8 cellular contexts compared by ENCODE assay signal in the genomic region with DNA sequence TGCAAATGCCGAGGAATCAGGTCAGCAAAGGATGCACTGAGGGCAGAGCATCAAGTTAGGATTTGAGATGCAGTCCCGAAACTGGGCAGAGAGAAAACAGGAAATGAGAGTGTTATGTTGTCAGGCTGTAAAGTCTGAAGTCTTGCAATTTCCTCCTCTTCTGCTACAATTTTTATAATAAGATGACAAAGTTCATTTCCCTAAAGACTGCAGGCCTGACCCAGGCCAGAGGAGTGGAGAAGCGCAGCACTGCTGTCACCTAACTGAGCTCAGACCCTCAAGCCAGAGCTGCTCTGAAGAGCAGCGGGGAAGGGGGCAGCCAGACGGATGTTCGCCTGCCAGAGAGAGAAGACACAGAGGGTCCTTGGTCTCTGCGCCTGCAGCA. TPM values are rescaled to one million over a fixed set of nuclear protein-coding genes. Genes with fewer than 3 reads are reported as not detected.
DNase-seq lines count a peak whose midpoint lies in the region; ATAC-seq and TF ChIP-seq lines count a peak whose summit lies in the region.

No MANE protein-coding gene starts in this region.

- 77 to 80% methylated on average over 5 to 6 of the region's 7 CpGs for WGBS in esophagus squamous epithelium, 2 donors

- H3K27ac ChIP-seq in CD8-positive, alpha-beta T cell (ENCODE audit: low read depth, low read length): peak overlapping the region; percentile 17
- peak overlapping the region in 3 of 4 donors; percentile 2 to 64 (median 31) for H3K27ac ChIP-seq in esophagus squamous epithelium

- no peaks in the 10 kb centered on the region for H3K36me3 ChIP-seq in CD8-positive, alpha-beta T cell (ENCODE audit: insufficient read depth, low read length)
- H3K36me3 ChIP-seq in esophagus squamous epithelium: no peaks in the 10 kb centered on the region

- H3K27ac Mint-ChIP-seq in CD8-positive, alpha-beta T cell: peak overlapping the region; percentile 94

- peak overlapping the region; percentile 75 for H3K4me3 Mint-ChIP-seq in CD8-positive, alpha-beta T cell

- H3K9me3 ChIP-seq in CD8-positive, alpha-beta T cell (ENCODE audit: low read length): no peaks in the 10 kb centered on the region
- H3K9me3 ChIP-seq in esophagus squamous epithelium: no peaks in the 10 kb centered on the region

- H3K27me3 ChIP-seq in CD8-positive, alpha-beta T cell (ENCODE audit: insufficient read depth, low read length): no peaks in the 10 kb centered on the region
- no peaks in the 10 kb centered on the region for H3K27me3 ChIP-seq in esophagus squamous epithelium

- peaks cover 36% of the 10 kb centered on the region for H3K4me1 Mint-ChIP-seq in CD8-positive, alpha-beta T cell (ENCODE audit: low read depth)

- intact Hi-C loops in CD8-positive, alpha-beta T cell (cut with DNase I, micrococcal nuclease): no loop called here
- intact Hi-C loops in esophagus squamous epithelium (cut with DNase I): no loop called here

- peak overlapping the region; percentile 36 for H3K4me3 ChIP-seq in CD8-positive, alpha-beta T cell (ENCODE audit: low read depth, low read length)
- no peak overlapping the region for H3K4me3 ChIP-seq in esophagus squamous epithelium

- CTCF ChIA-PET in CD8-positive, alpha-beta T cell (lab: Charles Lee): interaction anchor here (2.5 kb wide), 1 partner anchor 11 kb away, joined by 7 read pairs; no protein-coding TSS in a partner anchor

- peaks cover 2% of the 10 kb centered on the region for H3K9me3 Mint-ChIP-seq in CD8-positive, alpha-beta T cell

- peaks cover 14% of the 10 kb centered on the region for H3K4me1 ChIP-seq in CD8-positive, alpha-beta T cell (ENCODE audit: insufficient read depth, low read length)
- no peaks in the 10 kb centered on the region for H3K4me1 ChIP-seq in esophagus squamous epithelium

- DNase-seq in CD8-positive, alpha-beta T cell: peak in 1 of 7 experiments; percentile 59
- DNase-seq in esophagus squamous epithelium (lab: John Stamatoyannopoulos, UW) (no peak), NCI-H2029 treated with DMSO at 0.1 percent for 48 hours (lab: John Stamatoyannopoulos, UW) (no peak), NCI-H82 (lab: John Stamatoyannopoulos, UW) (no peak), cerebellar cortex (ENCODE audit: low spot score) (no peak), DMS 273 (lab: John Stamatoyannopoulos, UW; ENCODE audit: unreplicated experiment) (no peak)

- ATAC-seq in CD8-positive, alpha-beta T cell: peak; percentile 42
- ATAC-seq in GM21360 (IDR thresholded peaks at IDR 0.05; ENCODE audit: unreplicated experiment): peak; percentile 83
- ATAC-seq in HG03469 (IDR thresholded peaks at IDR 0.05; ENCODE audit: unreplicated experiment): peak; percentile 92

- TF ChIP-seq CTCF in CD8-positive, alpha-beta T cell (IDR thresholded peaks at IDR 0.05): no peak
- TF ChIP-seq CTCF in esophagus squamous epithelium (IDR thresholded peaks at IDR 0.05): no peak

- no peaks in the 10 kb centered on the region for H3K27me3 Mint-ChIP-seq in CD8-positive, alpha-beta T cell (ENCODE audit: low read depth)

- no peaks in the 10 kb centered on the region for H3K36me3 Mint-ChIP-seq in CD8-positive, alpha-beta T cell

- TF ChIP-seq POLR2A in esophagus squamous epithelium (IDR thresholded peaks at IDR 0.05): peak in 1 of 4 donors; percentile 7

- POLR2A ChIA-PET in CD8-positive, alpha-beta T cell (lab: Charles Lee): interaction anchor here (1.0 kb wide), 1 partner anchor 30 kb away, joined by 3 read pairs; no protein-coding TSS in a partner anchor

RNA-seq across cellular contexts. Expression of gene AOAH, which starts 12.5 kb away (rescaled TPM):
- 10 to 100 TPM; 30.8 to 35.2 TPM for total RNA-seq in CD8-positive, alpha-beta T cell
- 10 to 100 TPM in 1 of 4 donors, 1 to 10 TPM in 2, under 1 TPM in 1; 0.68 to 12.0 (median 4.8) TPM for total RNA-seq in esophagus squamous epithelium

Comparison
In these comparisons a context has a peak if more than half of its experiments do, and no peak if none do; other contexts are left out.
1. ATAC-seq: peak in every context shown above with its lines; median percentile 92 in HG03469; 83 in GM21360; 42 in CD8-positive, alpha-beta T cell.